In the genomic region with DNA sequence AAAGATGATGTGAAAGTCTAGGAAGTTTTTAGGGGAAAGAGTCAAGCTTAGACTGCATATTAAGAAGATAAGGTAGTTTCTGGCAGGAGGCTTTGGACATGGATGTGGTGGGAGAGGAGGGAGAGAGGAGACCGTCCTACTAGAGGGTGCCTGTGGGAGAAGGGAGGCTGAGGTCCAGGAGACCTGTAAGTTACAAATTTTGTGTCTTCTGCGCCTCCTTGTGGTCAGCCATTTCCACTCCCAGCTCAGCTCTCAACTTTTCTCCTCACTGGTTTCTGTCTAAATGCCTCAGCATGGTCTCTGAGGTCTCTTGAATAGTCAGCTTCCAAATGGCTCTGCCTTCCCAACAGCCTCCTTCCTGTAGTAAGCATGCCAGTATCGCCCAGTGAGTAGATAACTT, we compare ENCODE assay signal across 7 cellular contexts.
DNase-seq lines count a peak whose midpoint lies in the region; ATAC-seq and TF ChIP-seq lines count a peak whose summit lies in the region.

No MANE protein-coding gene starts in this region.

- TF ChIP-seq CTCF in fibroblast of pulmonary artery (IDR thresholded peaks at IDR 0.05; ENCODE audit: low read length, missing control alignments) (peak; percentile 70), progenitor cell of endocrine pancreas (IDR thresholded peaks at IDR 0.05; ENCODE audit: unreplicated experiment) (peak; percentile 78)

- no peaks in the 10 kb centered on the region for H3K9me3 Mint-ChIP-seq in progenitor cell of endocrine pancreas (ENCODE audit: low read depth)

- no peaks in the 10 kb centered on the region for H3K36me3 Mint-ChIP-seq in progenitor cell of endocrine pancreas (ENCODE audit: insufficient read depth)

- H3K27ac Mint-ChIP-seq in progenitor cell of endocrine pancreas, result no peak overlapping the region

- peaks cover 40% of the 10 kb centered on the region for H3K27me3 Mint-ChIP-seq in progenitor cell of endocrine pancreas

- no peak overlapping the region for H3K4me3 ChIP-seq in fibroblast of pulmonary artery (replicated peaks; ENCODE audit: low read depth, low read length)

- H3K4me1 Mint-ChIP-seq in progenitor cell of endocrine pancreas (ENCODE audit: low read depth), result no peaks in the 10 kb centered on the region

- no peak for ATAC-seq in HG03565 (IDR thresholded peaks at IDR 0.05; ENCODE audit: unreplicated experiment)

- peak; percentile 73 for DNase-seq in DMS53 (lab: John Stamatoyannopoulos, UW)
- DNase-seq in HS-5 (ENCODE audit: low read depth), result peak; percentile 13
- peak; percentile 57 for DNase-seq in SKM-1 treated with dmso at 0.1 percent for 144 hours (lab: John Stamatoyannopoulos, UW; ENCODE audit: unreplicated experiment)
- peak; percentile 59 for DNase-seq in fibroblast of pulmonary artery (ENCODE audit: low read depth)
- peak; percentile 42 for DNase-seq in progenitor cell of endocrine pancreas (ENCODE audit: low spot score, unreplicated experiment)
- no peak for DNase-seq in GDM1 (lab: John Stamatoyannopoulos, UW)

- H3K4me3 Mint-ChIP-seq in progenitor cell of endocrine pancreas (ENCODE audit: low read depth), result no peak overlapping the region
